1 cellular context compared by ENCODE assay signal in genomic region chr5:88085462-88085861, GRCh38.
TF ChIP-seq lines count a peak whose summit lies in the region.

No MANE protein-coding gene starts in this region.

TF ChIP-seq in GM23338, 12 proteins besides CTCF, POLR2A, EP300 and RAD21 (continued from another document):
- TF ChIP-seq ZNF462 (CRISPR knock-in tag; IDR thresholded peaks at IDR 0.05) (no peak), REST (IDR thresholded peaks at IDR 0.05; ENCODE audit: unreplicated experiment) (no peak)
